ENCODE assay signal across 2 cellular contexts in the genomic region with DNA sequence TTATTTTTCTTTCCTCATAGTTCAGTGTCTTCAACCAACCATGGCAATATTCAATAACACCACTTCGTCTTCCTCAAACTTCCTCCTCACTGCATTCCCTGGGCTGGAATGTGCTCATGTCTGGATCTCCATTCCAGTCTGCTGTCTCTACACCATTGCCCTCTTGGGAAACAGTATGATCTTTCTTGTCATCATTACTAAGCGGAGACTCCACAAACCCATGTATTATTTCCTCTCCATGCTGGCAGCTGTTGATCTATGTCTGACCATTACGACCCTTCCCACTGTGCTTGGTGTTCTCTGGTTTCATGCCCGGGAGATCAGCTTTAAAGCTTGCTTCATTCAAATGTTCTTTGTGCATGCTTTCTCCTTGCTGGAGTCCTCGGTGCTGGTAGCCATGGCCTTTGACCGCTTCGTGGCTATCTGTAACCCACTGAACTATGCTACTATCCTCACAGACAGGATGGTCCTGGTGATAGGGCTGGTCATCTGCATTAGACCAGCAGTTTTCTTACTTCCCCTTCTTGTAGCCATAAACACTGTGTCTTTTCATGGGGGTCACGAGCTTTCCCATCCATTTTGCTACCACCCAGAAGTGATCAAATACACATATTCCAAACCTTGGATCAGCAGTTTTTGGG.
TF ChIP-seq lines count a peak whose summit lies in the region.

A gene with protein sequence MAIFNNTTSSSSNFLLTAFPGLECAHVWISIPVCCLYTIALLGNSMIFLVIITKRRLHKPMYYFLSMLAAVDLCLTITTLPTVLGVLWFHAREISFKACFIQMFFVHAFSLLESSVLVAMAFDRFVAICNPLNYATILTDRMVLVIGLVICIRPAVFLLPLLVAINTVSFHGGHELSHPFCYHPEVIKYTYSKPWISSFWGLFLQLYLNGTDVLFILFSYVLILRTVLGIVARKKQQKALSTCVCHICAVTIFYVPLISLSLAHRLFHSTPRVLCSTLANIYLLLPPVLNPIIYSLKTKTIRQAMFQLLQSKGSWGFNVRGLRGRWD (plus strand): TSS at position 41 of the 641 bp plus-strand sequence. CDS start 0 bp downstream, at position 41.

TF ChIP-seq in H1, 55 proteins besides CTCF, POLR2A, EP300 and RAD21:
- no peak for TF ChIP-seq SIRT6 (IDR thresholded peaks at IDR 0.05; ENCODE audit: low read length)
- no peak for TF ChIP-seq SUZ12 (IDR thresholded peaks at IDR 0.05; ENCODE audit: low read length)
- TF ChIP-seq, protein P1, sequence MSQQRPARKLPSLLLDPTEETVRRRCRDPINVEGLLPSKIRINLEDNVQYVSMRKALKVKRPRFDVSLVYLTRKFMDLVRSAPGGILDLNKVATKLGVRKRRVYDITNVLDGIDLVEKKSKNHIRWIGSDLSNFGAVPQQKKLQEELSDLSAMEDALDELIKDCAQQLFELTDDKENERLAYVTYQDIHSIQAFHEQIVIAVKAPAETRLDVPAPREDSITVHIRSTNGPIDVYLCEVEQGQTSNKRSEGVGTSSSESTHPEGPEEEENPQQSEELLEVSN (IDR thresholded peaks at IDR 0.05), result no peak
- TF ChIP-seq ASH2L (IDR thresholded peaks at IDR 0.05; ENCODE audit: low read length), result no peak
- TF ChIP-seq SRF (IDR thresholded peaks at IDR 0.05; ENCODE audit: low read depth, low read length), result no peak
- TF ChIP-seq, protein P2, sequence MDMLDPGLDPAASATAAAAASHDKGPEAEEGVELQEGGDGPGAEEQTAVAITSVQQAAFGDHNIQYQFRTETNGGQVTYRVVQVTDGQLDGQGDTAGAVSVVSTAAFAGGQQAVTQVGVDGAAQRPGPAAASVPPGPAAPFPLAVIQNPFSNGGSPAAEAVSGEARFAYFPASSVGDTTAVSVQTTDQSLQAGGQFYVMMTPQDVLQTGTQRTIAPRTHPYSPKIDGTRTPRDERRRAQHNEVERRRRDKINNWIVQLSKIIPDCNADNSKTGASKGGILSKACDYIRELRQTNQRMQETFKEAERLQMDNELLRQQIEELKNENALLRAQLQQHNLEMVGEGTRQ (IDR thresholded peaks at IDR 0.05; ENCODE audit: low read length), result no peak
- TF ChIP-seq, protein P3, sequence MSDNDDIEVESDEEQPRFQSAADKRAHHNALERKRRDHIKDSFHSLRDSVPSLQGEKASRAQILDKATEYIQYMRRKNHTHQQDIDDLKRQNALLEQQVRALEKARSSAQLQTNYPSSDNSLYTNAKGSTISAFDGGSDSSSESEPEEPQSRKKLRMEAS (IDR thresholded peaks at IDR 0.05), result no peak
- TF ChIP-seq, protein P4, sequence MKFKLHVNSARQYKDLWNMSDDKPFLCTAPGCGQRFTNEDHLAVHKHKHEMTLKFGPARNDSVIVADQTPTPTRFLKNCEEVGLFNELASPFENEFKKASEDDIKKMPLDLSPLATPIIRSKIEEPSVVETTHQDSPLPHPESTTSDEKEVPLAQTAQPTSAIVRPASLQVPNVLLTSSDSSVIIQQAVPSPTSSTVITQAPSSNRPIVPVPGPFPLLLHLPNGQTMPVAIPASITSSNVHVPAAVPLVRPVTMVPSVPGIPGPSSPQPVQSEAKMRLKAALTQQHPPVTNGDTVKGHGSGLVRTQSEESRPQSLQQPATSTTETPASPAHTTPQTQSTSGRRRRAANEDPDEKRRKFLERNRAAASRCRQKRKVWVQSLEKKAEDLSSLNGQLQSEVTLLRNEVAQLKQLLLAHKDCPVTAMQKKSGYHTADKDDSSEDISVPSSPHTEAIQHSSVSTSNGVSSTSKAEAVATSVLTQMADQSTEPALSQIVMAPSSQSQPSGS (IDR thresholded peaks at IDR 0.05; ENCODE audit: low read length), result no peak
- TF ChIP-seq, protein P5, sequence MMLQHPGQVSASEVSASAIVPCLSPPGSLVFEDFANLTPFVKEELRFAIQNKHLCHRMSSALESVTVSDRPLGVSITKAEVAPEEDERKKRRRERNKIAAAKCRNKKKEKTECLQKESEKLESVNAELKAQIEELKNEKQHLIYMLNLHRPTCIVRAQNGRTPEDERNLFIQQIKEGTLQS (IDR thresholded peaks at IDR 0.05; ENCODE audit: insufficient read depth, low read depth, low read length), result no peak
- no peak for TF ChIP-seq CHD1 (IDR thresholded peaks at IDR 0.05; ENCODE audit: low read depth, low read length)
- TF ChIP-seq SIX5 (IDR thresholded peaks at IDR 0.05; ENCODE audit: low read depth, low read length), result no peak
- TF ChIP-seq EGR1 (IDR thresholded peaks at IDR 0.05; ENCODE audit: borderline replicate concordance, low read depth, low read length), result no peak
- no peak for TF ChIP-seq JUN (IDR thresholded peaks at IDR 0.05; ENCODE audit: low read depth, low read length)
- no peak for TF ChIP-seq NRF1 (IDR thresholded peaks at IDR 0.05; ENCODE audit: low read depth, low read length)
- TF ChIP-seq SP2 (IDR thresholded peaks at IDR 0.05; ENCODE audit: low read length), result no peak
- TF ChIP-seq SAP30 (IDR thresholded peaks at IDR 0.05; ENCODE audit: insufficient read depth, insufficient replicate concordance, low read length), result no peak
- no peak for TF ChIP-seq KDM1A (IDR thresholded peaks at IDR 0.05; ENCODE audit: borderline replicate concordance, low read length)
- TF ChIP-seq EZH2 (IDR thresholded peaks at IDR 0.05; ENCODE audit: low read depth, low read length, severe bottlenecking), result no peak
- no peak for TF ChIP-seq ZNF274 (IDR thresholded peaks at IDR 0.05; ENCODE audit: borderline replicate concordance, extremely low read depth, low read length)

TF ChIP-seq in GM12891, 5 proteins besides CTCF, POLR2A, EP300 and RAD21:
- TF ChIP-seq POLR2AphosphoS5 (IDR thresholded peaks at IDR 0.05; ENCODE audit: low read depth, low read length), result no peak
- no peak for TF ChIP-seq TAF1 (IDR thresholded peaks at IDR 0.05; ENCODE audit: low read depth, low read length)
- no peak for TF ChIP-seq SPI1 (IDR thresholded peaks at IDR 0.05; ENCODE audit: low read depth, low read length)
